Comparison of ENCODE assay signal across 1 cellular context in the genomic region with DNA sequence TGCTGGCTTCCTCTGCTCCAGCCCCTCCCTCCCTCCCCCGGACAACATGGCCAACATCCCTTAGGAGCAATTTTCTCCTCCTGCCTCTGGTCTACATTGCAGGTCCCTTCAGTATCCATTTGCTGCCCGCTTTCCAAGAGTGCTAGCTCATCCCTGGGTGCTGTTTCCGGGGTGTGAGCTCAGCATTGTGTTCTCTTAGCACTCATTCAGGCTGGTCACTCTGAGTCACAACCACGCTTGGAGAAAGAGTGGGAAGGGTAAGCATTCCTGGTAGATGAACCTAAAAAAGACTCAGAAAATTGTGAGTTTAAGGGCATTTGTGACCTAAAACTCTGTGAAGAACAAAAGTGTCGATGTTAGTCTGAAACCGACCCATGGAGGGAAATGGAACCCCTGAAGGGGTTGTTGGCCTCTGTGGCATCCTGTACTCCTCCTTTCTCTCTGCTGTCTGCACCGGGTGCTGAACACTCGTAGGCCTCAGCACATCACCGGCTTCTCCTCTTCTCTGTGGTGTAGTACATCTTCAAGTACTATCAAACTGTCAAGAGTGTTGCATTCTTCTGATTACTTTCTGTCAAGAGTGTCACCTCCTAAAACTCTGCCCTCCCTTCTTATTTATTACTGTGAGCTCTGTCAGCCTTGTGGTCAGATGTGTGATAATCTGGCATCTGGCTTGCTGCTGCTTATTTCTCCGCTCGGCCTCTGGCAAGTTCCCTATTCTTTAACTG.
TF ChIP-seq lines count a peak whose summit lies in the region.

No MANE protein-coding gene starts in this region.

TF ChIP-seq in SK-N-SH, 30 proteins besides CTCF, POLR2A, EP300 and RAD21 (continued from another document):
- TF ChIP-seq REST (IDR thresholded peaks at IDR 0.05; ENCODE audit: low read depth, low read length) (no peak), FOSL2 (IDR thresholded peaks at IDR 0.05; ENCODE audit: borderline replicate concordance, low read depth) (no peak), ELF1 (IDR thresholded peaks at IDR 0.05) (no peak), RXRA (IDR thresholded peaks at IDR 0.05; ENCODE audit: borderline replicate concordance, low read depth) (no peak), POLR2AphosphoS5 (IDR thresholded peaks at IDR 0.05; ENCODE audit: low read depth, low read length) (no peak), FOXM1 (IDR thresholded peaks at IDR 0.05; ENCODE audit: low read depth) (no peak)
